ENCODE assay signal across 23 cellular contexts in the genomic region with DNA sequence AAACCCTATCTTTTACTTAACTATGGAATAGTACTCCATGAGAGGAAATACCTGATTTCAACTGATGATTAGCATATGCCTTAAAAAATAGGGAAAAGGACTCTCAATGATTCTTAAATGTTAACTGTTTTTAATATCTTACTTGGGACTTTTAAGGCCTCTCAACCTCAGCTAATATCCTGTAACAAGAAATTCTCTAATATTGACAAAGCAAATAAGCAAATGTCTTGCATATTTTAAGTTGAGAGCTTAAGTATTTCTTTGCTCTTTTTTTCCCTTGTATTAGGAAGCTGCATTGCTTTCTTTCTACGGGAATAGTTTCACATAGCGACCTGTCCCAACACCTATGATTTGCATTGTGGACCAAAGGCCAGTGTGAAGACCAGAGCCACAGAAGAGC.
"Had no signal": no experiment of that assay in that cellular context is flagged by ENCODE, and none has a peak within 500 bp of the region (broad histone marks: within the 10 kb centered on the region; RNA-seq: fewer than 3 reads in every experiment).

No MANE protein-coding gene starts in this region.

- H3K36me3 ChIP-seq: MG63, Peyer's patch, SJCRH30 had no signal

- H3K27me3 ChIP-seq: MG63, Peyer's patch, SJCRH30 had no signal

- H3K4me1 ChIP-seq: Peyer's patch, SJCRH30 had no signal

- DNase-seq: Karpas-422, KG1, MG63, NCI-H1092 treated with DMSO at 0.1 percent for 48 hours, NCI-H1436, NCI-H187, NCI-H2029, NCI-H2081 treated with DMSO at 0.1 percent for 48 hours, NCI-H2171, NCI-H226, NCI-H446, NCI-H510A, NCI-H524 treated with DMSO at 0.1 percent for 48 hours, NCI-H69, NCI-H774, PC-9, Peyer's patch, SHP77 treated with DMSO at 0.1 percent for 48 hours, SJCRH30, SW 1271, T-cell had no signal

- ATAC-seq: Right ventricle myocardium inferior, T-cell had no signal

- H3K4me2 ChIP-seq: PC-9 had no signal

- H2AFZ ChIP-seq: PC-9 had no signal

- H3K4me3 ChIP-seq: MG63, PC-9, Peyer's patch, SJCRH30 had no signal

- H3K27ac ChIP-seq: HL-60, PC-9, Peyer's patch, SJCRH30 had no signal

- H3K9me3 ChIP-seq: MG63, Peyer's patch, SJCRH30 had no signal
